8 cellular contexts compared by ENCODE assay signal in genomic region chr1:162056043-162056442, GRCh38. TPM values are rescaled to one million over a fixed set of nuclear protein-coding genes. Genes with fewer than 3 reads are reported as not detected.
DNase-seq lines count a peak whose midpoint lies in the region; ATAC-seq and TF ChIP-seq lines count a peak whose summit lies in the region.

No MANE protein-coding gene starts in this region.

- DNase-seq in AG04450 (ENCODE audit: low read depth, low spot score) = peak; percentile 23
- peak; percentile 59 for DNase-seq in GM13976 (ENCODE audit: low spot score)
- peak; percentile 59 for DNase-seq in KBM-7
- DNase-seq in activated T-cell treated with anti-CD3 and anti-CD28 coated beads, Interleukin-2, amount 50 U/mL, for 4 hours = peak; percentile 27
- DNase-seq in fibroblast of peridontal ligament (ENCODE audit: extremely low read depth) = peak; percentile 70
- peak; percentile 70 for DNase-seq in nephron progenitor cell

- TF ChIP-seq CTCF in AG04450 (IDR thresholded peaks at IDR 0.05; ENCODE audit: low read depth, low read length) = peak; percentile 98
- TF ChIP-seq CTCF in GM13976 (IDR thresholded peaks at IDR 0.05; ENCODE audit: borderline replicate concordance, control extremely low read depth, extremely low read depth, insufficient read depth, missing control alignments) = peak; percentile 71
- TF ChIP-seq CTCF in OCI-LY1 (IDR thresholded peaks at IDR 0.05; ENCODE audit: low read length) = peak; percentile 89
- TF ChIP-seq CTCF in nephron progenitor cell (IDR thresholded peaks at IDR 0.05) = peak; percentile 94

- H3K9me3 ChIP-seq in AG04450 (ENCODE audit: control insufficient read depth, insufficient read depth, low read length) (no peaks in the 10 kb centered on the region), OCI-LY1 (ENCODE audit: low read length) (no peaks in the 10 kb centered on the region)

- H3K79me2 ChIP-seq in OCI-LY1 (ENCODE audit: insufficient read depth, low read length) = no peaks in the 10 kb centered on the region

- peaks cover 3% of the 10 kb centered on the region for H3K27me3 Mint-ChIP-seq in activated T-cell treated with anti-CD3 and anti-CD28 coated beads, Interleukin-2, amount 50 U/mL, for 4 hours (ENCODE audit: low read depth)
- peaks cover 13% of the 10 kb centered on the region for H3K27me3 Mint-ChIP-seq in nephron progenitor cell (ENCODE audit: low read depth, poor library complexity)

- no peaks in the 10 kb centered on the region for H4K20me1 ChIP-seq in OCI-LY1 (ENCODE audit: insufficient read depth, low read length)

- H3K4me1 Mint-ChIP-seq in activated T-cell treated with anti-CD3 and anti-CD28 coated beads, Interleukin-2, amount 50 U/mL, for 4 hours (ENCODE audit: low read depth) = no peaks in the 10 kb centered on the region
- peaks cover 5% of the 10 kb centered on the region for H3K4me1 Mint-ChIP-seq in nephron progenitor cell

- H3K4me3 Mint-ChIP-seq in activated T-cell treated with anti-CD3 and anti-CD28 coated beads, Interleukin-2, amount 50 U/mL, for 4 hours = no peak overlapping the region
- H3K4me3 Mint-ChIP-seq in nephron progenitor cell = no peak overlapping the region

- H3K4me3 ChIP-seq in AG04450 (ENCODE audit: low read depth, low read length) (no peak overlapping the region), OCI-LY1 (ENCODE audit: low read depth, low read length, poor library complexity, severe bottlenecking) (no peak overlapping the region)

- no peak overlapping the region for H2AFZ ChIP-seq in OCI-LY1 (ENCODE audit: low read length)

- H3K9ac ChIP-seq in OCI-LY1 (ENCODE audit: low read length) = no peak overlapping the region

- CTCF ChIA-PET in AG04450 (lab: Charles Lee) = interaction anchor here (0.6 to 2.3 kb wide), 33 partner anchors 12 to 744 kb away, joined by 3 to 82 read pairs (median 4); partner anchors contain the start of genes NOS1AP and OLFML2B

- ATAC-seq in activated T-cell treated with anti-CD3 and anti-CD28 coated beads, Interleukin-2, amount 50 U/mL, for 4 hours = peak; percentile 63 to 83
- ATAC-seq in GM21528 (IDR thresholded peaks at IDR 0.05; ENCODE audit: low FRiP score, unreplicated experiment) = no peak

- no peaks in the 10 kb centered on the region for H3F3A ChIP-seq in OCI-LY1 (ENCODE audit: insufficient read depth, low read length)

- H3K9me3 Mint-ChIP-seq in activated T-cell treated with anti-CD3 and anti-CD28 coated beads, Interleukin-2, amount 50 U/mL, for 4 hours = no peaks in the 10 kb centered on the region
- no peaks in the 10 kb centered on the region for H3K9me3 Mint-ChIP-seq in nephron progenitor cell

- no peaks in the 10 kb centered on the region for H3K36me3 ChIP-seq in OCI-LY1 (ENCODE audit: insufficient read depth, low read length)

- POLR2A ChIA-PET in AG04450 (lab: Yijun Ruan, JAX) = no interaction called here

- H3K36me3 Mint-ChIP-seq in activated T-cell treated with anti-CD3 and anti-CD28 coated beads, Interleukin-2, amount 50 U/mL, for 4 hours (ENCODE audit: insufficient read depth) = no peaks in the 10 kb centered on the region
- no peaks in the 10 kb centered on the region for H3K36me3 Mint-ChIP-seq in nephron progenitor cell (ENCODE audit: low read depth)

- H3K27me3 ChIP-seq in AG04450 (ENCODE audit: control insufficient read depth, insufficient read depth, low read length) (peaks cover 15% of the 10 kb centered on the region), OCI-LY1 (ENCODE audit: insufficient read depth, low read length) (no peaks in the 10 kb centered on the region)

- no peaks in the 10 kb centered on the region for H3K9me2 ChIP-seq in OCI-LY1 (ENCODE audit: low read depth, low read length)

- no peaks in the 10 kb centered on the region for H3K4me1 ChIP-seq in OCI-LY1 (ENCODE audit: insufficient read depth, low read length, severe bottlenecking)

- H3K4me2 ChIP-seq in OCI-LY1 (ENCODE audit: low read length) = no peak overlapping the region

- in situ Hi-C loops in GM13976 (cut with MboI; ENCODE audit: low sequenced_read_pairs, unreplicated experiment) (loop anchor here (10.0 kb wide), 1 partner anchor 219 kb away; no protein-coding TSS in a partner anchor), KBM-7 (cut with MboI; ENCODE audit: low pct_unique_long_range_greater_than_20kb, low sequenced_read_pairs) (no loop called here)

- H3K27ac Mint-ChIP-seq in nephron progenitor cell = no peak overlapping the region

- H3K27ac ChIP-seq in AG04450 (ENCODE audit: low read depth, low read length) (no peak overlapping the region), OCI-LY1 (ENCODE audit: low read depth, low read length, poor library complexity, severe bottlenecking) (no peak overlapping the region)

RNA-seq across cellular contexts. Expression of gene NOS1AP, which starts 13.4 kb away (rescaled TPM):
- polyA plus RNA-seq in AG04450 (2011; rRNA removed) = 0.04 and 0.12 TPM in 2 replicates
- polyA minus RNA-seq in AG04450 (2011; rRNA and poly(A)+ RNA removed) = 0.17 TPM in 1 of 2 replicates, not detected in the other
- total RNA-seq in activated T-cell treated with anti-CD3 and anti-CD28 coated beads, Interleukin-2, amount 50 U/mL, for 4 hours = under 1 TPM; 0.05 to 0.37 (median 0.13) TPM

RNA-seq across cellular contexts. Expression of gene OLFML2B, which starts 32.4 kb away (rescaled TPM):
- 0.68 and 1.2 TPM in 2 replicates for polyA plus RNA-seq in AG04450 (2011; rRNA removed)
- polyA minus RNA-seq in AG04450 (2011; rRNA and poly(A)+ RNA removed) = 0.91 and 1.4 TPM in 2 replicates
- 1 to 10 TPM; 1.3 to 2.0 (median 1.5) TPM for total RNA-seq in activated T-cell treated with anti-CD3 and anti-CD28 coated beads, Interleukin-2, amount 50 U/mL, for 4 hours
